ENCODE assay signal across 14 cellular contexts in the genomic region with DNA sequence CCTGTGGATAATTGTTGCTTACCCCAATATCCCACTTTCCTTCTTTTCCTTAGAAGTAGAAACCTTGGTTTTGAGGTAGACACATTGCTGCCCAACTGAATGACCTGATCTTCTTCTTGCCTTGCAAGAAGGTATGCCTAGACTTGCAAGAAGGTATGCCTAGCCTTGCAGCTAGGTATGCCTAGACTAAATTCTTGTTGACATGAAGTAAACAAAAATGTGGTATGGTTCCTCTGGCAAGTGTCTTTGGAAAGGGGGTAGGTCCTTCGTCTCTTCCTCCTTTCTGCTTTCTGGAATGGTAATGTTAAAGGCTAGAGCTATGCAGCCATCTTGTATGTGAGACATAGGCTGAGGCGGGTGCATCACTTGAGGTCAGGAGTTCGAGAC.
DNase-seq lines count a peak whose midpoint lies in the region; ATAC-seq and TF ChIP-seq lines count a peak whose summit lies in the region.
"Had no signal": no experiment of that assay in that cellular context is flagged by ENCODE, and none has a peak within 500 bp of the region (broad histone marks: within the 10 kb centered on the region; RNA-seq: fewer than 3 reads in every experiment).

No MANE protein-coding gene starts in this region.

- CTCF ChIA-PET in MCF 10A (lab: Yijun Ruan, JAX), result interaction anchor here (0.6 kb wide), 1 partner anchor 43 kb away, joined by 3 read pairs; no protein-coding TSS in a partner anchor

- H3K9me3 Mint-ChIP-seq in MCF 10A (ENCODE audit: unreplicated experiment), result no peaks in the 10 kb centered on the region
- no peaks in the 10 kb centered on the region for H3K9me3 Mint-ChIP-seq in progenitor cell of endocrine pancreas (ENCODE audit: low read depth)
- H3K9me3 Mint-ChIP-seq in activated T-cell treated with anti-CD3 and anti-CD28 coated beads, Interleukin-2, amount 50 U/mL, for 4 hours, result no peaks in the 10 kb centered on the region

- intact Hi-C loops in MCF 10A (cut with micrococcal nuclease), result no loop called here

- ATAC-seq in foreskin keratinocyte (no peak), HG03432 (IDR thresholded peaks at IDR 0.05; ENCODE audit: unreplicated experiment) (no peak)
- ATAC-seq in activated T-cell treated with anti-CD3 and anti-CD28 coated beads, Interleukin-2, amount 50 U/mL, for 4 hours, result no peak
- ATAC-seq: K562 had no signal

- TF ChIP-seq CTCF in MCF 10A (IDR thresholded peaks at IDR 0.05; ENCODE audit: unreplicated experiment) (no peak), foreskin keratinocyte (conservative IDR thresholded peaks at IDR 0.05) (no peak), progenitor cell of endocrine pancreas (IDR thresholded peaks at IDR 0.05; ENCODE audit: unreplicated experiment) (no peak)

- H3K4me3 Mint-ChIP-seq in MCF 10A (ENCODE audit: unreplicated experiment) (no peak overlapping the region), progenitor cell of endocrine pancreas (ENCODE audit: low read depth) (no peak overlapping the region)
- no peak overlapping the region for H3K4me3 Mint-ChIP-seq in activated T-cell treated with anti-CD3 and anti-CD28 coated beads, Interleukin-2, amount 50 U/mL, for 4 hours
- H3K4me3 Mint-ChIP-seq: HFFc6 had no signal

- no peaks in the 10 kb centered on the region for H3K4me1 Mint-ChIP-seq in MCF 10A (ENCODE audit: insufficient read depth, unreplicated experiment)
- H3K4me1 Mint-ChIP-seq in progenitor cell of endocrine pancreas (ENCODE audit: low read depth), result peaks cover 14% of the 10 kb centered on the region
- H3K4me1 Mint-ChIP-seq in activated T-cell treated with anti-CD3 and anti-CD28 coated beads, Interleukin-2, amount 50 U/mL, for 4 hours (ENCODE audit: low read depth), result no peaks in the 10 kb centered on the region

- in situ Hi-C loops in T47D (cut with HindIII; ENCODE audit: low pct_unique_long_range_greater_than_20kb, low sequenced_read_pairs), result no loop called here

- H3K27ac Mint-ChIP-seq in MCF 10A (ENCODE audit: low read depth, unreplicated experiment), result no peak overlapping the region
- H3K27ac Mint-ChIP-seq in progenitor cell of endocrine pancreas, result peak overlapping the region; percentile 12
- H3K27ac Mint-ChIP-seq: HFFc6 had no signal

- BruUV-seq in MCF 10A (replicated peaks; lab: Mats Ljungman, UMichigan), result no TSS peak

- no peak overlapping the region for H3K27ac ChIP-seq in foreskin keratinocyte
- H3K27ac ChIP-seq: 22Rv1, BLaER1 had no signal

- POLR2A ChIA-PET in MCF 10A (lab: Yijun Ruan, JAX), result no interaction called here

- no peaks in the 10 kb centered on the region for H3K27me3 ChIP-seq in foreskin keratinocyte
- H3K27me3 ChIP-seq: BLaER1 had no signal

- H3K27me3 Mint-ChIP-seq in MCF 10A (ENCODE audit: insufficient read depth, unreplicated experiment), result no peaks in the 10 kb centered on the region
- no peaks in the 10 kb centered on the region for H3K27me3 Mint-ChIP-seq in progenitor cell of endocrine pancreas
- no peaks in the 10 kb centered on the region for H3K27me3 Mint-ChIP-seq in activated T-cell treated with anti-CD3 and anti-CD28 coated beads, Interleukin-2, amount 50 U/mL, for 4 hours (ENCODE audit: low read depth)

- peaks cover 8% of the 10 kb centered on the region for H3K4me1 ChIP-seq in foreskin keratinocyte
- H3K4me1 ChIP-seq: BLaER1, HAP-1 had no signal

- H3K36me3 Mint-ChIP-seq in MCF 10A (ENCODE audit: insufficient read depth, unreplicated experiment) (no peaks in the 10 kb centered on the region), progenitor cell of endocrine pancreas (ENCODE audit: insufficient read depth) (no peaks in the 10 kb centered on the region)
- H3K36me3 Mint-ChIP-seq in activated T-cell treated with anti-CD3 and anti-CD28 coated beads, Interleukin-2, amount 50 U/mL, for 4 hours (ENCODE audit: insufficient read depth), result peaks cover 8% of the 10 kb centered on the region

- peak; percentile 49 to 89 for DNase-seq in T47D (ENCODE audit: low read depth in 1 of 2, low spot score in 1 of 2)
- DNase-seq in MCF 10A (ENCODE audit: unreplicated experiment), result no peak
- peak; percentile 24 to 61 for DNase-seq in foreskin keratinocyte
- DNase-seq in progenitor cell of endocrine pancreas (ENCODE audit: low spot score, unreplicated experiment), result no peak
- no peak for DNase-seq in activated T-cell treated with anti-CD3 and anti-CD28 coated beads, Interleukin-2, amount 50 U/mL, for 4 hours
- DNase-seq in mesenteric fat pad (ENCODE audit: low spot score), result no peak
- DNase-seq: DMS79, EL, HFFc6 had no signal

Comparison
In these comparisons a context has a peak if more than half of its experiments do, and no peak if none do; other contexts are left out.
1. DNase-seq: peak in T47D (2 of 2) and foreskin keratinocyte (2 of 2); none in MCF 10A (single experiment), progenitor cell of endocrine pancreas (single experiment), activated T-cell treated with anti-CD3 and anti-CD28 coated beads, Interleukin-2, amount 50 U/mL, for 4 hours (single experiment) and mesenteric fat pad (single experiment).